In the genomic region with DNA sequence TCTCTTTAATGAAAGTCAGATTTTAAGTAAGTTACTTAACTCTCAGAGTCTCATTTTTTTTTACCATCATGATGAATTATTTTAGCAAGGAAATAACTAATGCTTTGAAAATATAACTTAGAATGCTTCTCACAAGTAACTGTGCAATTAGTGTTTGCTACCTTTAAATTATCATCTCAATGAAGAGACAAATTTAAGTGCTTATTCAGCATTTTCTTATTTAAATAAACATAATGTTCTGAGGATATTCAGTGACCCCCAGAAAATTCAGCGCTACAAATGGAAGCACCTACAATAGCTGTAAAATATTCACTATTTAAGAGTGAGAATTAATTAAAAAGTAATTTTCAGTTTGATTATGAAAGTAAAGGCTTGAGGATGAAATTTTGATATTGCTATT, we compare ENCODE assay signal across 3 cellular contexts.
TF ChIP-seq lines count a peak whose summit lies in the region.

No MANE protein-coding gene starts in this region.

TF ChIP-seq in HepG2, 621 proteins besides CTCF, POLR2A, EP300 and RAD21:
- TF ChIP-seq, protein P1, sequence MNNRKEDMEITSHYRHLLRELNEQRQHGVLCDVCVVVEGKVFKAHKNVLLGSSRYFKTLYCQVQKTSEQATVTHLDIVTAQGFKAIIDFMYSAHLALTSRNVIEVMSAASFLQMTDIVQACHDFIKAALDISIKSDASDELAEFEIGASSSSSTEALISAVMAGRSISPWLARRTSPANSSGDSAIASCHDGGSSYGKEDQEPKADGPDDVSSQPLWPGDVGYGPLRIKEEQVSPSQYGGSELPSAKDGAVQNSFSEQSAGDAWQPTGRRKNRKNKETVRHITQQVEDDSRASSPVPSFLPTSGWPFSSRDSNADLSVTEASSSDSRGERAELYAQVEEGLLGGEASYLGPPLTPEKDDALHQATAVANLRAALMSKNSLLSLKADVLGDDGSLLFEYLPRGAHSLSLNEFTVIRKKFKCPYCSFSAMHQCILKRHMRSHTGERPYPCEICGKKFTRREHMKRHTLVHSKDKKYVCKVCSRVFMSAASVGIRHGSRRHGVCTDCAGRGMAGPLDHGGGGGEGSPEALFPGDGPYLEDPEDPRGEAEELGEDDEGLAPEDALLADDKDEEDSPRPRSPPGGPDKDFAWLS (CRISPR knock-in tag; IDR thresholded peaks at IDR 0.05; ENCODE audit: borderline replicate concordance), result no peak
- TF ChIP-seq MAFF (IDR thresholded peaks at IDR 0.05; ENCODE audit: low read depth, low read length) (peak; percentile 93), MAFK (conservative IDR thresholded peaks at IDR 0.05 in 1 of 2, IDR thresholded peaks at IDR 0.05 in 1 of 2; ENCODE audit: low read length in 2 of 2) (peak; percentile 87 to 96)

TF ChIP-seq in IMR-90, 13 proteins besides CTCF, POLR2A, EP300 and RAD21:
- TF ChIP-seq RCOR1 (IDR thresholded peaks at IDR 0.05; ENCODE audit: insufficient replicate concordance, low read length), result no peak
- no peak for TF ChIP-seq MXI1 (IDR thresholded peaks at IDR 0.05; ENCODE audit: borderline replicate concordance, low read depth, low read length)
- TF ChIP-seq CEBPB (IDR thresholded peaks at IDR 0.05; ENCODE audit: low read depth, low read length), result no peak
- TF ChIP-seq RFX5 (IDR thresholded peaks at IDR 0.05; ENCODE audit: low read depth, low read length), result no peak
- TF ChIP-seq MAFK (IDR thresholded peaks at IDR 0.05; ENCODE audit: low read depth, low read length), result peak; percentile 98
- TF ChIP-seq CHD1 (IDR thresholded peaks at IDR 0.05; ENCODE audit: low read depth, low read length), result no peak
TF ChIP-seq in IMR-90: peak in this region for 1.

TF ChIP-seq in H1, 55 proteins besides CTCF, POLR2A, EP300 and RAD21:
- TF ChIP-seq CEBPB (IDR thresholded peaks at IDR 0.05; ENCODE audit: low read depth, low read length) (no peak), MAFK (IDR thresholded peaks at IDR 0.05; ENCODE audit: low read depth, low read length) (peak; percentile 90), ASH2L (IDR thresholded peaks at IDR 0.05; ENCODE audit: low read length) (no peak)
